17 cellular contexts compared by ENCODE assay signal in genomic region chr1:198850196-198850595, GRCh38.
"Had no signal": no experiment of that assay in that cellular context is flagged by ENCODE, and none has a peak within 500 bp of the region (broad histone marks: within the 10 kb centered on the region; RNA-seq: fewer than 3 reads in every experiment).

No MANE protein-coding gene starts in this region.

- H3K4me3 Mint-ChIP-seq: activated naive CD8-positive, alpha-beta T cell treated with anti-CD3 and anti-CD28 coated beads, Interleukin-2, amount 10 ng/mL, durations not matched to agents 7 days and 5 days; dendritic cell treated with granulocyte-macrophage colony-stimulating factor and Interleukin-4, amounts not matched to agents 40 ng/mL and 50 ng/mL, for 4 days; mesothelial cell of epicardium; stimulated activated naive CD8-positive, alpha-beta T cell treated with anti-CD3 and anti-CD28 coated beads, Interleukin-15, amount 100 ng/mL, for 72 hours; T-helper 2 cell treated with Interferon-gamma antibody and Interleukin-4, amounts not matched to agents 5 μg/mL and 100 μg/mL, for 36 hours had no signal

- H3K27me3 ChIP-seq: gastroesophageal sphincter, heart right ventricle, upper lobe of right lung had no signal

- ATAC-seq: gastroesophageal sphincter; heart right ventricle; left colon; lower lobe of right lung; right cardiac atrium; stimulated activated naive CD8-positive, alpha-beta T cell treated with anti-CD3 and anti-CD28 coated beads, Interleukin-15, amount 100 ng/mL, for 72 hours; upper lobe of right lung had no signal

- H3K36me3 ChIP-seq: gastroesophageal sphincter, prostate gland, upper lobe of right lung had no signal

- H3K4me1 Mint-ChIP-seq: stimulated activated naive CD8-positive, alpha-beta T cell treated with anti-CD3 and anti-CD28 coated beads, Interleukin-15, amount 100 ng/mL, for 72 hours had no signal

- H3K4me1 ChIP-seq: gastroesophageal sphincter, heart right ventricle, lower lobe of right lung, prostate gland, upper lobe of right lung had no signal

- H3K27ac ChIP-seq: gastroesophageal sphincter, heart right ventricle, lower lobe of right lung, prostate gland, upper lobe of right lung had no signal

- H3K9me3 ChIP-seq: gastroesophageal sphincter, lower lobe of right lung, prostate gland, upper lobe of right lung had no signal

- H3K4me3 ChIP-seq: gastroesophageal sphincter, heart right ventricle, lower lobe of right lung, prostate gland, upper lobe of right lung had no signal

- H3K27ac Mint-ChIP-seq: activated naive CD8-positive, alpha-beta T cell treated with anti-CD3 and anti-CD28 coated beads, Interleukin-2, amount 10 ng/mL, durations not matched to agents 7 days and 5 days; dendritic cell treated with granulocyte-macrophage colony-stimulating factor and Interleukin-4, amounts not matched to agents 40 ng/mL and 50 ng/mL, for 4 days; mesothelial cell of epicardium; T-helper 2 cell treated with Interferon-gamma antibody and Interleukin-4, amounts not matched to agents 5 μg/mL and 100 μg/mL, for 36 hours had no signal

- H3K27me3 Mint-ChIP-seq: activated naive CD8-positive, alpha-beta T cell treated with anti-CD3 and anti-CD28 coated beads, Interleukin-2, amount 10 ng/mL, durations not matched to agents 7 days and 5 days; dendritic cell treated with granulocyte-macrophage colony-stimulating factor and Interleukin-4, amounts not matched to agents 40 ng/mL and 50 ng/mL, for 4 days; stimulated activated naive CD8-positive, alpha-beta T cell treated with anti-CD3 and anti-CD28 coated beads, Interleukin-15, amount 100 ng/mL, for 72 hours had no signal

- H3K9me3 Mint-ChIP-seq: dendritic cell treated with granulocyte-macrophage colony-stimulating factor and Interleukin-4, amounts not matched to agents 40 ng/mL and 50 ng/mL, for 4 days had no signal

- DNase-seq: activated CD4-positive, alpha-beta T cell treated with anti-CD3 and anti-CD28 coated beads, Interleukin-2, amount 50 U/mL, for 1 hour; activated CD4-positive, CD25-positive, alpha-beta regulatory T cell; activated CD8-positive, alpha-beta memory T cell treated with anti-CD3 and anti-CD28 coated beads for 24 hours; activated naive CD4-positive, alpha-beta T cell; activated naive CD8-positive, alpha-beta T cell treated with anti-CD3 and anti-CD28 coated beads, Interleukin-2, amount 10 ng/mL, durations not matched to agents 7 days and 5 days; effector memory CD4-positive, alpha-beta T cell; heart right ventricle; left colon; lower lobe of right lung; right cardiac atrium; stimulated activated naive CD8-positive, alpha-beta T cell treated with anti-CD3 and anti-CD28 coated beads, Interleukin-15, amount 100 ng/mL, for 72 hours; upper lobe of right lung had no signal
